Comparison of ENCODE assay signal across 2 cellular contexts in genomic region chr3:12948891-12949711, GRCh38.
A peak's percentile ranks its signal among the peaks of the same experiment; 100 is the strongest.
TF ChIP-seq lines count a peak whose summit lies in the region.

No MANE protein-coding gene starts in this region.

TF ChIP-seq in HCT116, 20 proteins besides CTCF, POLR2A, EP300 and RAD21 (continued from another document):
- TF ChIP-seq SIN3A (IDR thresholded peaks at IDR 0.05; ENCODE audit: low read depth), result no peak
- TF ChIP-seq JUND (IDR thresholded peaks at IDR 0.05), result peak; percentile 71
- no peak for TF ChIP-seq FOSL1 (IDR thresholded peaks at IDR 0.05; ENCODE audit: low read depth)
- TF ChIP-seq, protein P1, sequence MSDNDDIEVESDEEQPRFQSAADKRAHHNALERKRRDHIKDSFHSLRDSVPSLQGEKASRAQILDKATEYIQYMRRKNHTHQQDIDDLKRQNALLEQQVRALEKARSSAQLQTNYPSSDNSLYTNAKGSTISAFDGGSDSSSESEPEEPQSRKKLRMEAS (IDR thresholded peaks at IDR 0.05), result 0 out of 2 replicates have a peak, but pooled peaks have one; percentile 22
- no peak for TF ChIP-seq TCF7L2 (IDR thresholded peaks at IDR 0.05; ENCODE audit: borderline replicate concordance, extremely low read depth, insufficient read depth, insufficient read length)
- TF ChIP-seq EZH2 (IDR thresholded peaks at IDR 0.05), result no peak
- TF ChIP-seq REST (IDR thresholded peaks at IDR 0.05; ENCODE audit: low read depth), result no peak
- no peak for TF ChIP-seq EGR1 (IDR thresholded peaks at IDR 0.05; ENCODE audit: low read depth)
- no peak for TF ChIP-seq ELF1 (IDR thresholded peaks at IDR 0.05; ENCODE audit: borderline replicate concordance, low read depth)
TF ChIP-seq in HCT116: peak in this region for 2.

TF ChIP-seq in SK-N-SH, 30 proteins besides CTCF, POLR2A, EP300 and RAD21 (continued from another document):
- no peak for TF ChIP-seq REST (IDR thresholded peaks at IDR 0.05; ENCODE audit: low read depth, low read length)
- no peak for TF ChIP-seq MEF2A (IDR thresholded peaks at IDR 0.05; ENCODE audit: borderline replicate concordance, low read depth)
- TF ChIP-seq GABPA (IDR thresholded peaks at IDR 0.05; ENCODE audit: low read depth), result no peak
- no peak for TF ChIP-seq RCOR1 (IDR thresholded peaks at IDR 0.05; ENCODE audit: low read length)
- TF ChIP-seq NFIC (IDR thresholded peaks at IDR 0.05; ENCODE audit: borderline replicate concordance), result no peak
- no peak for TF ChIP-seq ZBTB33 (IDR thresholded peaks at IDR 0.05; ENCODE audit: borderline replicate concordance, low read depth)
- TF ChIP-seq, protein P1 (IDR thresholded peaks at IDR 0.05; ENCODE audit: low read depth), result no peak
- no peak for TF ChIP-seq SMC3 (IDR thresholded peaks at IDR 0.05; ENCODE audit: low read depth, low read length)
- no peak for TF ChIP-seq TEAD4 (IDR thresholded peaks at IDR 0.05; ENCODE audit: borderline replicate concordance, insufficient read depth)
- no peak for TF ChIP-seq EZH2phosphoT487 (IDR thresholded peaks at IDR 0.05; ENCODE audit: borderline replicate concordance, low read depth)
- TF ChIP-seq GATA2 (CRISPR knock-in tag; IDR thresholded peaks at IDR 0.05), result no peak
- TF ChIP-seq TAF1 (IDR thresholded peaks at IDR 0.05; ENCODE audit: borderline replicate concordance, low read depth, low read length), result no peak
- no peak for TF ChIP-seq ELF1 (IDR thresholded peaks at IDR 0.05)
- no peak for TF ChIP-seq MXI1 (IDR thresholded peaks at IDR 0.05; ENCODE audit: low read depth, low read length)
- TF ChIP-seq, protein P2, sequence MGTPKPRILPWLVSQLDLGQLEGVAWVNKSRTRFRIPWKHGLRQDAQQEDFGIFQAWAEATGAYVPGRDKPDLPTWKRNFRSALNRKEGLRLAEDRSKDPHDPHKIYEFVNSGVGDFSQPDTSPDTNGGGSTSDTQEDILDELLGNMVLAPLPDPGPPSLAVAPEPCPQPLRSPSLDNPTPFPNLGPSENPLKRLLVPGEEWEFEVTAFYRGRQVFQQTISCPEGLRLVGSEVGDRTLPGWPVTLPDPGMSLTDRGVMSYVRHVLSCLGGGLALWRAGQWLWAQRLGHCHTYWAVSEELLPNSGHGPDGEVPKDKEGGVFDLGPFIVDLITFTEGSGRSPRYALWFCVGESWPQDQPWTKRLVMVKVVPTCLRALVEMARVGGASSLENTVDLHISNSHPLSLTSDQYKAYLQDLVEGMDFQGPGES (IDR thresholded peaks at IDR 0.05; ENCODE audit: low read depth, low read length), result no peak
